27 cellular contexts compared by ENCODE assay signal in the genomic region with DNA sequence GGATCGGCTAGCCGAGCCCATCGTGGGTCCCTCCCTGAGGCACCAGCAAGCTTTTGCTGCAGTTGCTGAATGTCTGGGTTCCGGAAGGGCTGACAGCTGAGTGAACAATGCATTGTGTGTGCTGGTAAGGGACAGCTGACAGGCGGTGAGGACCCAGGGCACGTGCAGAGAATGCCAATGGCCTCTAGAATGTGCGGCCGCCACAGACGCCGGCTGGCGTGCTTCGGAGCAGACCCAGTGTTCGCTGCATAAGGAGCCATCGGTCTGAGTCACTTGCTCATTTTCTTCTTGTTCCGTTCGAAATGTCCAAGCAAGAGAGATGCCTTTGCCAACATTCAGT. TPM values are rescaled to one million over a fixed set of nuclear protein-coding genes. Genes with fewer than 3 reads are reported as not detected.
DNase-seq lines count a peak whose midpoint lies in the region; ATAC-seq, FAIRE-seq and TF ChIP-seq lines count a peak whose summit lies in the region.
"Had no signal": no experiment of that assay in that cellular context is flagged by ENCODE, and none has a peak within 500 bp of the region (broad histone marks: within the 10 kb centered on the region; RNA-seq: fewer than 3 reads in every experiment).

No MANE protein-coding gene starts in this region.

- no peak for TF ChIP-seq RAD21 in HepG2 (CRISPR knock-in tag; IDR thresholded peaks at IDR 0.05)
- TF ChIP-seq RAD21 in neural cell (conservative IDR thresholded peaks at IDR 0.05): no peak

- no peak overlapping the region for H3K27ac ChIP-seq in HepG2 (ENCODE audit: extremely low read length, insufficient read depth, low read length)
- no peak overlapping the region for H3K27ac ChIP-seq in right lobe of liver
- H3K27ac ChIP-seq in neural cell (ENCODE audit: low read length): no peak overlapping the region
- H3K27ac ChIP-seq in temporal lobe (ENCODE audit: low read depth, low read length): peak overlapping the region; percentile 59
- no peak overlapping the region for H3K27ac ChIP-seq in RWPE1
- H3K27ac ChIP-seq: KMS-11, lower lobe of right lung had no signal

- ATAC-seq in HepG2 (no peak), right lobe of liver (no peak), HG02870 (IDR thresholded peaks at IDR 0.05; ENCODE audit: unreplicated experiment) (no peak)
- ATAC-seq: lower lobe of right lung, sciatic nerve had no signal

- peaks cover 19 to 86% of the 10 kb centered on the region in 2 experiments for H3K27me3 ChIP-seq in HepG2 (ENCODE audit: control insufficient read depth in 1 of 2, insufficient read depth in 2 of 2, low read length in 2 of 2)
- peaks cover 0 to 5% of the 10 kb centered on the region in 2 donors for H3K27me3 ChIP-seq in right lobe of liver
- no peaks in the 10 kb centered on the region for H3K27me3 ChIP-seq in neural cell (ENCODE audit: insufficient read depth, low read depth, low read length)

- H3F3A ChIP-seq in neural cell (ENCODE audit: insufficient read depth, low read length, poor library complexity, severe bottlenecking): no peaks in the 10 kb centered on the region

- peaks cover 8% of the 10 kb centered on the region; the same call in 1 of the 2 replicates for H3K4me1 ChIP-seq in HepG2 (ENCODE audit: insufficient read depth, low read length)
- H3K4me1 ChIP-seq in right lobe of liver: peaks cover 0 to 7% (median 0%) of the 10 kb centered on the region in 4 donors
- H3K4me1 ChIP-seq: BE2C, lower lobe of right lung had no signal

- no peaks in the 10 kb centered on the region for H3K79me2 ChIP-seq in HepG2 (ENCODE audit: insufficient read depth, low read length)
- H3K79me2 ChIP-seq in neural cell (replicated peaks; ENCODE audit: insufficient read depth, low read length): no peaks in the 10 kb centered on the region

- TF ChIP-seq CTCF in HepG2 (CRISPR knock-in tag; IDR thresholded peaks at IDR 0.05) (no peak), right lobe of liver (IDR thresholded peaks at IDR 0.05) (no peak), neural cell (IDR thresholded peaks at IDR 0.05; ENCODE audit: poor library complexity, severe bottlenecking) (no peak), RWPE1 (conservative IDR thresholded peaks at IDR 0.05; ENCODE audit: low read depth) (no peak)

- no peak overlapping the region for H2AFZ ChIP-seq in HepG2 (ENCODE audit: low read length)
- H2AFZ ChIP-seq in neural cell (ENCODE audit: low read depth, low read length): no peak overlapping the region

- intact Hi-C loops in HepG2 (cut with micrococcal nuclease; ENCODE audit: unreplicated experiment) (no loop called here), right lobe of liver (cut with DNase I) (no loop called here)

- TF ChIP-seq EP300 in HepG2 (IDR thresholded peaks at IDR 0.05; ENCODE audit: low read depth in 2 of 2, low read length in 2 of 2) (no peak), HepG2 (CRISPR knock-in tag; IDR thresholded peaks at IDR 0.05; ENCODE audit: borderline replicate concordance) (no peak), neural cell (conservative IDR thresholded peaks at IDR 0.05; ENCODE audit: poor library complexity, severe bottlenecking) (no peak)

- WGBS in HepG2 (ENCODE audit: low lambda C conversion rate): 70% methylated on average over 12 of the region's 16 CpGs
- 60% methylated on average over 1 of the region's 16 CpGs for WGBS in right lobe of liver (ENCODE audit: insufficient coverage, low coverage, low lambda C conversion rate, missing lambda C conversion rate)

- no peak overlapping the region for H3K4me3 ChIP-seq in HepG2 (replicated peaks in 1 of 3; ENCODE audit: insufficient read depth in 1 of 3, low read depth in 2 of 3, low read length in 3 of 3)
- no peak overlapping the region for H3K4me3 ChIP-seq in right lobe of liver
- peak overlapping the region; percentile 72 for H3K4me3 ChIP-seq in neural cell (ENCODE audit: low read length)
- H3K4me3 ChIP-seq: lower lobe of right lung had no signal

- H3K36me3 ChIP-seq in HepG2 (replicated peaks in 1 of 2; ENCODE audit: control insufficient read depth in 1 of 2, insufficient read depth in 2 of 2, low read length in 2 of 2) (no peaks in the 10 kb centered on the region), right lobe of liver (no peaks in the 10 kb centered on the region), neural cell (ENCODE audit: insufficient read depth, low read length) (no peaks in the 10 kb centered on the region)
- H3K36me3 ChIP-seq: BE2C, lower lobe of right lung had no signal

- POLR2A ChIA-PET in HepG2 (lab: Yijun Ruan, JAX): no interaction called here
- POLR2A ChIA-PET in RWPE1 (lab: Yijun Ruan, JAX; ENCODE audit: low non-redundant PET): no interaction called here

- no peak for FAIRE-seq in HepG2 (lab: Jason Lieb, UNC)
- no peak for FAIRE-seq in frontal cortex (lab: Jason Lieb, UNC)
- FAIRE-seq: A204.1, keratinocyte had no signal

- CTCF ChIA-PET in HepG2 (lab: Yijun Ruan, JAX; ENCODE audit: low intra/inter-chr PET ratio, low total read pairs) (no interaction called here), RWPE1 (lab: Yijun Ruan, JAX) (interaction anchor here (0.5 kb wide), 1 partner anchor 287 kb away, joined by 6 read pairs; no protein-coding TSS in a partner anchor)

- no TSS peak for BruUV-seq in HepG2 (replicated peaks; lab: Mats Ljungman, UMichigan)

- H3K4me2 ChIP-seq in HepG2 (ENCODE audit: low read depth, low read length): no peak overlapping the region
- H3K4me2 ChIP-seq in neural cell (ENCODE audit: low read length): no peak overlapping the region
- H3K4me2 ChIP-seq: KMS-11 had no signal

- in situ Hi-C loops in HepG2 (cut with HindIII; ENCODE audit: extremely low pct_ligation_motif_present, low pct_unique_long_range_greater_than_20kb): no loop called here

- H3K9me3 ChIP-seq in HepG2 (ENCODE audit: low read length): no peaks in the 10 kb centered on the region
- H3K9me3 ChIP-seq in right lobe of liver: no peaks in the 10 kb centered on the region
- no peaks in the 10 kb centered on the region for H3K9me3 ChIP-seq in neural cell (ENCODE audit: low read length)
- H3K9me3 ChIP-seq: BE2C, Caco-2, lower lobe of right lung had no signal

- H3K9ac ChIP-seq in HepG2 (ENCODE audit: insufficient read depth, low read depth, low read length): no peak overlapping the region
- H3K9ac ChIP-seq in neural cell (ENCODE audit: low read length): no peak overlapping the region
- H3K9ac ChIP-seq: KMS-11 had no signal

- DNase-seq in HepG2 (ENCODE audit: low spot score) (no peak), right lobe of liver (no peak), frontal cortex (ENCODE audit: low spot score in 2 of 2) (peak; percentile 76 to 89), RWPE1 (ENCODE audit: low spot score) (no peak), NCI-H2196 treated with DMSO at 0.1 percent for 48 hours (lab: John Stamatoyannopoulos, UW; ENCODE audit: unreplicated experiment) (no peak)
- DNase-seq: activated CD8-positive, alpha-beta memory T cell treated with anti-CD3 and anti-CD28 coated beads for 24 hours; activated naive CD4-positive, alpha-beta T cell; activated T-cell treated with anti-CD3 and anti-CD28 coated beads, Interleukin-2, amount 50 U/mL, for 24 hours; BE2C; Caco-2; H9; lower lobe of right lung; NCI-H774; stimulated activated CD8-positive, alpha-beta memory T cell treated with anti-CD3 and anti-CD28 coated beads, Interleukin-4, amount 100 ng/mL, for 48 hours had no signal

- TF ChIP-seq POLR2A in HepG2 (IDR thresholded peaks at IDR 0.05; ENCODE audit: insufficient read depth in 1 of 2, low read depth in 2 of 2, low read length in 2 of 2) (no peak), right lobe of liver (IDR thresholded peaks at IDR 0.05) (no peak)

- no peaks in the 10 kb centered on the region for H3K9me2 ChIP-seq in neural cell (ENCODE audit: insufficient read depth, low read length)

- peaks cover 3% of the 10 kb centered on the region; the same call in 1 of the 2 replicates for H4K20me1 ChIP-seq in HepG2 (ENCODE audit: insufficient read depth, low read length)
- no peaks in the 10 kb centered on the region for H4K20me1 ChIP-seq in neural cell (ENCODE audit: insufficient read depth)

TF ChIP-seq in neural cell, 6 proteins besides CTCF, POLR2A, EP300 and RAD21 (continues in another document):
- TF ChIP-seq EZH2 (IDR thresholded peaks at IDR 0.05; ENCODE audit: borderline replicate concordance, insufficient read depth, low read length, poor library complexity, severe bottlenecking): no peak
- no peak for TF ChIP-seq TAF1 (IDR thresholded peaks at IDR 0.05; ENCODE audit: low read depth)
- no peak for TF ChIP-seq SMC3 (conservative IDR thresholded peaks at IDR 0.05; ENCODE audit: poor library complexity)
- no peak for TF ChIP-seq POLR2AphosphoS5 (IDR thresholded peaks at IDR 0.05)
- TF ChIP-seq MXI1 (conservative IDR thresholded peaks at IDR 0.05; ENCODE audit: poor library complexity, severe bottlenecking): no peak

RNA-seq across cellular contexts. Expression of a gene that starts 1.7 kb away (rescaled TPM):
- total RNA-seq in HepG2 (2016; rRNA removed; fragmentation: Illumina TruSeq; extraction: Trizol) (not detected in 2 replicates), right lobe of liver (under 1 TPM in 5 of 6 experiments, not detected in 1; 0.10 to 0.46 (median 0.16) TPM), frontal cortex (2.4 TPM), temporal lobe (3.9 TPM)
- not detected in 2 replicates for total RNA-seq in HepG2 (2016; cell fraction: cytosol; rRNA removed; fragmentation: Illumina TruSeq; extraction: Trizol; ENCODE audit: low read depth)
- total RNA-seq in HepG2 (2016; cell fraction: insoluble cytoplasmic fraction; rRNA removed; fragmentation: Illumina TruSeq; extraction: Trizol): not detected in 2 replicates
- total RNA-seq in HepG2 (2016; cell fraction: membrane; rRNA removed; fragmentation: Illumina TruSeq; extraction: Trizol): not detected in 2 replicates
- not detected in 2 replicates for total RNA-seq in HepG2 (2016; cell fraction: nucleus; rRNA removed; fragmentation: Illumina TruSeq; extraction: Trizol)
- polyA plus RNA-seq in HepG2 (2011; rRNA removed) (not detected in 2 replicates), neural cell (2.2 and 4.5 TPM in 2 replicates)
- polyA plus RNA-seq in HepG2 (2011; cell fraction: cytosol; rRNA removed): not detected in 2 replicates
- polyA plus RNA-seq in HepG2 (2011; cell fraction: nucleus; rRNA removed): not detected in 2 replicates
- polyA plus RNA-seq in HepG2 (2012): not detected in 2 replicates
- not detected in 2 replicates for polyA plus RNA-seq in HepG2 (2016; cell fraction: cytosol; fragmentation: Illumina TruSeq; extraction: Trizol; ENCODE audit: low read depth)
- not detected in 2 replicates for polyA plus RNA-seq in HepG2 (2016; cell fraction: insoluble cytoplasmic fraction; fragmentation: Illumina TruSeq; extraction: Trizol; ENCODE audit: low read depth)
- polyA plus RNA-seq in HepG2 (2016; cell fraction: membrane; fragmentation: Illumina TruSeq; extraction: Trizol; ENCODE audit: low read depth): not detected in 2 replicates
- not detected in 2 replicates for polyA plus RNA-seq in HepG2 (2016; cell fraction: nucleus; fragmentation: Illumina TruSeq; extraction: Trizol; ENCODE audit: insufficient read depth, low read depth)
- not detected in 2 replicates for polyA minus RNA-seq in HepG2 (2011; rRNA and poly(A)+ RNA removed; ENCODE audit: low replicate concordance)
- polyA minus RNA-seq in HepG2 (2011; cell fraction: cytosol; rRNA and poly(A)+ RNA removed): not detected in 2 replicates
- not detected in 2 replicates for polyA minus RNA-seq in HepG2 (2011; cell fraction: nucleus; rRNA and poly(A)+ RNA removed)
- 5.8 and 6.7 TPM in 2 replicates for polyA minus RNA-seq in neural cell
- total RNA-seq: Caco-2, Daoy, epithelial cell of proximal tubule, fibroblast of villous mesenchyme, HT-29, osteocyte, urinary bladder had no signal
- polyA plus RNA-seq: keratinocyte had no signal

Comparison
In these comparisons a context has a peak if more than half of its experiments do, and no peak if none do; other contexts are left out.
1. DNase-seq: peak in frontal cortex (2 of 2); none in HepG2 (single experiment), right lobe of liver (0 of 3), RWPE1 (single experiment) and NCI-H2196 treated with DMSO at 0.1 percent for 48 hours (single experiment).